ENCODE assay signal across 11 cellular contexts in the genomic region with DNA sequence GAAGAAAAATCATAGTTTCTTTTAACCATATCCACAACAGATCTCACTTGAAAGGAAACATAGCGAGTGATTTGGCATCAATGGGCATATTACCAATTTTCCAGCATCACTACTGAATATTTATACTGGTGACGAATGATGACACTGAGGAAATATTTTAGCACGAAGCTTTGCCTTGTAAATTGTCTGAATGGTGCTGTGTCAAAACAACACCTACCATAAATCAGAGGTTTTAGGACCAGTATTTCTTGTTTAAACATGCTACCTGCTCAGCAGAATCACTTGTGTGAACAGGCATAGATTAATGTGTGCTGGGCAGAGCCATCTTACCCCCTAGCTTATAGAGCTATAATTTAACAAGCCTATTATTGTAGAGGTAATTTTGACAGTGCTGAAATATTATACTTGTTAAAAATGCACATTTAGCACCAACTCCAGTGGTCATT.
DNase-seq lines count a peak whose midpoint lies in the region; ATAC-seq, FAIRE-seq and TF ChIP-seq lines count a peak whose summit lies in the region.
"Had no signal": no experiment of that assay in that cellular context is flagged by ENCODE, and none has a peak within 500 bp of the region (broad histone marks: within the 10 kb centered on the region; RNA-seq: fewer than 3 reads in every experiment).

No MANE protein-coding gene starts in this region.

- no peak for TF ChIP-seq CTCF in kidney (IDR thresholded peaks at IDR 0.05; ENCODE audit: borderline replicate concordance, extremely low read depth, insufficient read depth)

- H3K36me3 ChIP-seq in kidney (ENCODE audit: control insufficient read depth in 1 of 2, insufficient read depth in 2 of 2, low read length in 2 of 2), result no peaks in the 10 kb centered on the region

- DNase-seq in EH (ENCODE audit: low read depth) (peak; percentile 9), NCI-H2081 treated with DMSO at 0.1 percent for 48 hours (lab: John Stamatoyannopoulos, UW) (peak; percentile 46), astrocyte of the hippocampus (ENCODE audit: low read depth, low spot score) (peak; percentile 52), lung microvascular endothelial cell (ENCODE audit: low read depth in 2 of 2) (peak; percentile 82 to 84), kidney (no peak), activated gamma-delta T cell (lab: John Stamatoyannopoulos, UW) (no peak)
- DNase-seq: activated CD4-positive, alpha-beta T cell treated with anti-CD3 and anti-CD28 coated beads for 4 hours; immature natural killer cell; NCI-H1694 had no signal

- H3K9ac ChIP-seq in kidney (ENCODE audit: low read length in 2 of 2), result no peak overlapping the region

- no peak overlapping the region for H3K4me3 ChIP-seq in kidney (ENCODE audit: low read length in 2 of 2)

- no peaks in the 10 kb centered on the region for H3K9me3 ChIP-seq in kidney (ENCODE audit: control insufficient read depth in 1 of 2, low read length in 2 of 2)

- no peak overlapping the region for H3K27ac ChIP-seq in kidney (ENCODE audit: low read depth in 2 of 2, low read length in 2 of 2)

- no peak for ATAC-seq in HG03520 (IDR thresholded peaks at IDR 0.05; ENCODE audit: unreplicated experiment)
- ATAC-seq in HG03039 (IDR thresholded peaks at IDR 0.05; ENCODE audit: unreplicated experiment), result no peak

- H3K4me1 ChIP-seq in kidney (ENCODE audit: control insufficient read depth in 1 of 2, insufficient read depth in 1 of 2, low read depth in 1 of 2, low read length in 2 of 2), result no peaks in the 10 kb centered on the region

- intact Hi-C loops in kidney (cut with DNase I), result no loop called here

- FAIRE-seq in kidney (lab: Jason Lieb, UNC), result no peak

Comparison
In these comparisons a context has a peak if more than half of its experiments do, and no peak if none do; other contexts are left out.
1. DNase-seq: peak in EH (single experiment), NCI-H2081 treated with DMSO at 0.1 percent for 48 hours (single experiment), astrocyte of the hippocampus (single experiment) and lung microvascular endothelial cell (2 of 2); none in kidney (single experiment) and activated gamma-delta T cell (single experiment).